ENCODE assay signal across 8 cellular contexts in genomic region chr9:127715443-127716337, GRCh38. TPM values are rescaled to one million over a fixed set of nuclear protein-coding genes. Genes with fewer than 3 reads are reported as not detected.
DNase-seq lines count a peak whose midpoint lies in the region; ATAC-seq and TF ChIP-seq lines count a peak whose summit lies in the region.

Gene PTRH1, minus strand, starts transcription at chr9:127715663. Its CDS starts 24 bp downstream, at chr9:127715639.
Gene TTC16, plus strand, starts transcription at chr9:127716079. Its CDS starts 67 bp downstream, at chr9:127716146.

- peak within 1 kb of the TSS; percentile 100 for H3K4me3 Mint-ChIP-seq in activated CD4-positive, alpha-beta T cell treated with anti-CD3 and anti-CD28 coated beads, Interleukin-2, amount 10 ng/mL, durations not matched to agents 24 days and 14 days

- peaks cover 39% of the 10 kb centered on the region for H4K20me1 ChIP-seq in BLaER1

- no peaks in the 10 kb centered on the region for H3K9me3 ChIP-seq in BLaER1

- TF ChIP-seq CTCF in coronary artery (IDR thresholded peaks at IDR 0.05), result no peak

- H3K36me3 Mint-ChIP-seq in activated CD4-positive, alpha-beta T cell treated with anti-CD3 and anti-CD28 coated beads, Interleukin-2, amount 10 ng/mL, durations not matched to agents 24 days and 14 days (ENCODE audit: low read depth), result peaks cover 2% of the 10 kb centered on the region

- intact Hi-C loops in activated CD4-positive, alpha-beta T cell treated with anti-CD3 and anti-CD28 coated beads, Interleukin-2, amount 10 ng/mL, durations not matched to agents 24 days and 14 days (cut with micrococcal nuclease), result loop anchor here (1.0 to 5.0 kb wide), 4 partner anchors 16 to 103 kb away; partner anchors contain the start of genes STXBP1 and TOR2A
- intact Hi-C loops in left colon (cut with DNase I, micrococcal nuclease), result no loop called here

- peaks cover 2% of the 10 kb centered on the region for H3K27me3 Mint-ChIP-seq in activated CD4-positive, alpha-beta T cell treated with anti-CD3 and anti-CD28 coated beads, Interleukin-2, amount 10 ng/mL, durations not matched to agents 24 days and 14 days

- peak within 1 kb of the TSS; percentile 99 for H3K27ac Mint-ChIP-seq in activated CD4-positive, alpha-beta T cell treated with anti-CD3 and anti-CD28 coated beads, Interleukin-2, amount 10 ng/mL, durations not matched to agents 24 days and 14 days

- peaks cover 76% of the 10 kb centered on the region for H3K4me1 ChIP-seq in BLaER1

- no peaks in the 10 kb centered on the region for H3K27me3 ChIP-seq in BLaER1

- H3K4me1 Mint-ChIP-seq in activated CD4-positive, alpha-beta T cell treated with anti-CD3 and anti-CD28 coated beads, Interleukin-2, amount 10 ng/mL, durations not matched to agents 24 days and 14 days, result peaks cover 27% of the 10 kb centered on the region

- no peaks in the 10 kb centered on the region for H3K9me3 Mint-ChIP-seq in activated CD4-positive, alpha-beta T cell treated with anti-CD3 and anti-CD28 coated beads, Interleukin-2, amount 10 ng/mL, durations not matched to agents 24 days and 14 days

- H3K36me3 ChIP-seq in BLaER1, result no peaks in the 10 kb centered on the region

- peak; percentile 60 to 92 for DNase-seq in NCI-H526 (lab: John Stamatoyannopoulos, UW)
- peak; percentile 100 for DNase-seq in activated CD4-positive, alpha-beta T cell treated with anti-CD3 and anti-CD28 coated beads, Interleukin-2, amount 10 ng/mL, durations not matched to agents 24 days and 14 days
- peak; percentile 98 for DNase-seq in coronary artery (ENCODE audit: low spot score)
- DNase-seq in left colon, result peak; percentile 96 to 98
- DNase-seq in stimulated activated CD4-positive, alpha-beta T cell treated with anti-CD3 and anti-CD28 coated beads, Interleukin-1b, Interleukin-23, amount 100 ng/mL, for 4 hours (ENCODE audit: low read depth in 2 of 2), result peak; percentile 93 to 96

- peak within 1 kb of the TSS; percentile 80 for H3K9ac ChIP-seq in BLaER1

- peak within 1 kb of the TSS; percentile 95 for H3K4me2 ChIP-seq in BLaER1

- H3K27ac ChIP-seq in BLaER1 (peak within 1 kb of the TSS; percentile 57), coronary artery (peak within 1 kb of the TSS; percentile 73 to 75)

- peak; percentile 94 for ATAC-seq in GM19328 (IDR thresholded peaks at IDR 0.05; ENCODE audit: unreplicated experiment)
- ATAC-seq in HG03469 (IDR thresholded peaks at IDR 0.05; ENCODE audit: unreplicated experiment), result peak; percentile 66
- ATAC-seq in left colon, result peak; percentile 97

- H3K4me3 ChIP-seq in BLaER1, result peak within 1 kb of the TSS; percentile 79
- peak within 1 kb of the TSS; percentile 96 for H3K4me3 ChIP-seq in coronary artery

RNA-seq across cellular contexts. Expression of gene PTRH1, which starts in this region (rescaled TPM):
- total RNA-seq in activated CD4-positive, alpha-beta T cell treated with anti-CD3 and anti-CD28 coated beads, Interleukin-2, amount 10 ng/mL, durations not matched to agents 24 days and 14 days, result 22.8 TPM in 2 replicates
- total RNA-seq in left colon, result 1 to 10 TPM; 5.5 to 8.3 TPM

RNA-seq across cellular contexts. Expression of gene TTC16, which starts in this region (rescaled TPM):
- total RNA-seq in activated CD4-positive, alpha-beta T cell treated with anti-CD3 and anti-CD28 coated beads, Interleukin-2, amount 10 ng/mL, durations not matched to agents 24 days and 14 days, result not detected in 2 replicates
- total RNA-seq in left colon, result under 1 TPM in 1 of 2 donors, not detected in 1; 0.08 TPM

Comparison
In these comparisons a context has a peak if more than half of its experiments do, and no peak if none do; other contexts are left out.
1. Peak in every context shown above with its lines: DNase-seq, ATAC-seq, H3K4me3 ChIP-seq and H3K27ac ChIP-seq.